Comparison of ENCODE assay signal across 23 cellular contexts in the genomic region with DNA sequence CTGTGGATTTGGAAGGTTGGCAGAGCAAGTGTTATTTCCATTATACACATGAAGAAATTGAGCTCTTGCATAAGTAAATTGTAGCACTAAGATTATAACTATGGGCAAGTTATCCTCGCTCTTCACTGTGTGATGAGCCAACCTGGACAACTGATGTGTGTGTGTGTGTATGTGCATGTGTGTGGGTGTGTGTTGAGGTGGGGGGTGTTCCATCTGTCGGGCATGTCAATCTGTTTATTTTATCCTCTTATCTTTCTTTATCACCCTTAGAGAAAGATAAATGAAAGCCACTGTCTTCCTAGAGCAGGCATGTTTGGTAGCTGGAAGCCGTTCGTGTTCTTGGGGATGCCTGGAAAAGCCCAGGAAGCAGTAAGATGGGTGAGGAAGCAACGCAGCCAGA. TPM values are rescaled to one million over a fixed set of nuclear protein-coding genes. Genes with fewer than 3 reads are reported as not detected.
"Had no signal": no experiment of that assay in that cellular context is flagged by ENCODE, and none has a peak within 500 bp of the region (broad histone marks: within the 10 kb centered on the region; RNA-seq: fewer than 3 reads in every experiment).

No MANE protein-coding gene starts in this region.

- H3K4me1 ChIP-seq: breast epithelium had no signal

- ATAC-seq: activated CD8-positive, alpha-beta T cell treated with anti-CD3 and anti-CD28 coated beads for 36 hours; activated naive CD8-positive, alpha-beta T cell treated with anti-CD3 and anti-CD28 coated beads, Interleukin-2, amount 50 U/mL, for 24 hours; esophagus mucosa; gastroesophageal sphincter; left colon; psoas muscle; right lobe of liver; SK-N-SH treated with all-trans-retinoic acid at 6 μM for 48 hours; T-cell had no signal

- H3K4me3 ChIP-seq: breast epithelium, gastroesophageal sphincter, neural progenitor cell, psoas muscle, right lobe of liver, smooth muscle cell, stomach, testis had no signal

- H3K9me3 Mint-ChIP-seq: activated CD4-positive, alpha-beta T cell treated with anti-CD3 and anti-CD28 coated beads, Interleukin-2, amount 10 ng/mL, durations not matched to agents 24 days and 14 days; activated CD8-positive, alpha-beta T cell treated with anti-CD3 and anti-CD28 coated beads for 36 hours; activated naive CD8-positive, alpha-beta T cell treated with anti-CD3 and anti-CD28 coated beads, Interleukin-2, amount 50 U/mL, for 24 hours; activated T-helper 2 cell treated with anti-CD3 and anti-CD28 coated beads, Interferon-gamma antibody, Interleukin-2, Interleukin-4, amounts not matched to agents 10 μg/mL and 5 μg/mL and 100 μg/mL, durations not matched to agents 14 hours and 24 hours and 36 hours; dendritic cell treated with granulocyte-macrophage colony-stimulating factor and Interleukin-4, amounts not matched to agents 40 ng/mL and 50 ng/mL, for 4 days; neural progenitor cell; T-cell had no signal

- H3K36me3 ChIP-seq: breast epithelium, gastroesophageal sphincter, neural progenitor cell, right lobe of liver, stomach had no signal

- H3K36me3 Mint-ChIP-seq: neural progenitor cell, T-cell had no signal

- H3K27me3 ChIP-seq: right lobe of liver, testis had no signal

- H3K4me2 ChIP-seq: neural progenitor cell, smooth muscle cell had no signal

- H3K27ac ChIP-seq: gastroesophageal sphincter, neural progenitor cell, psoas muscle, right lobe of liver, stomach, testis had no signal

- H2AFZ ChIP-seq: neural progenitor cell had no signal

- H3K27ac Mint-ChIP-seq: activated CD4-positive, alpha-beta T cell treated with anti-CD3 and anti-CD28 coated beads, Interleukin-2, amount 10 ng/mL, durations not matched to agents 24 days and 14 days; activated CD8-positive, alpha-beta T cell treated with anti-CD3 and anti-CD28 coated beads for 36 hours; activated naive CD8-positive, alpha-beta T cell treated with anti-CD3 and anti-CD28 coated beads, Interleukin-2, amount 50 U/mL, for 24 hours; activated T-helper 2 cell treated with anti-CD3 and anti-CD28 coated beads, Interferon-gamma antibody, Interleukin-2, Interleukin-4, amounts not matched to agents 10 μg/mL and 5 μg/mL and 100 μg/mL, durations not matched to agents 14 hours and 24 hours and 36 hours; dendritic cell treated with granulocyte-macrophage colony-stimulating factor and Interleukin-4, amounts not matched to agents 40 ng/mL and 50 ng/mL, for 4 days; neural progenitor cell; T-cell had no signal

- H3K9ac ChIP-seq: neural progenitor cell had no signal

- DNase-seq: activated CD4-positive, alpha-beta T cell treated with anti-CD3 and anti-CD28 coated beads, Interleukin-2, amount 10 ng/mL, durations not matched to agents 24 days and 14 days; activated CD8-positive, alpha-beta T cell treated with anti-CD3 and anti-CD28 coated beads for 36 hours; activated naive CD4-positive, alpha-beta T cell treated with Interleukin-2 at 50 U/mL for 16 hours; activated naive CD8-positive, alpha-beta T cell treated with anti-CD3 and anti-CD28 coated beads, Interleukin-2, amount 50 U/mL, for 24 hours; activated T-cell treated with anti-CD3 and anti-CD28 coated beads, Interleukin-2, amount 50 U/mL, for 1 hour; aorta; effector CD8-positive, alpha-beta T cell; left colon; psoas muscle; right lobe of liver; stimulated activated CD4-positive, alpha-beta T cell treated with anti-CD3 and anti-CD28 coated beads, Interleukin-4, amount 100 ng/mL, for 1 hour; stomach; T-cell; T-helper 9 cell; testis had no signal

- H3K9me3 ChIP-seq: breast epithelium, gastroesophageal sphincter, psoas muscle, right lobe of liver, stomach, testis had no signal

RNA-seq across cellular contexts. Expression of gene DSP, which starts 3.0 kb away (rescaled TPM):
- total RNA-seq: activated CD4-positive, alpha-beta T cell treated with anti-CD3 and anti-CD28 coated beads, Interleukin-2, amount 10 ng/mL, durations not matched to agents 24 days and 14 days had no signal
